Comparison of ENCODE assay signal across 34 cellular contexts in the genomic region with DNA sequence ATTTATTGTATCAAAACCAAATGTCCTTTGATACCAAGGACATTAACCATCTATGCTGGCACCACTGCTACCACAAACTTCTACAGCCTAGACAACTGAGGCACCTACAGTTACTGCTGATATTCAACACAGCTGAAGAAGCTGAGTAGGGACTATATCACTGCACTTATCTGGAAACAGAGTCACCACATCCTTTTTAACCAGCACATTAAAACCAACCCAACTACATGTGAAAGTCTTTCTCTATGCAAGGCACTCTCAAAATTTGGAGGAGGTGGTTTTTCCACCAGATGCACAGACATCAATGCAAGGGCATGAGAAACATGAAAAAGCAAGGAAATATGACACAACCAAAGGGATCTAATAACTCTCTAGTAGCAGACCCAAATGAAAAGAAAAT.
"Had no signal": no experiment of that assay in that cellular context is flagged by ENCODE, and none has a peak within 500 bp of the region (broad histone marks: within the 10 kb centered on the region; RNA-seq: fewer than 3 reads in every experiment).

No MANE protein-coding gene starts in this region.

- DNase-seq: Karpas-422, Kasumi-1, KG1, MG63, MM.1S, MV-4-11, NCI-H1048, NCI-H1092, NCI-H1092 treated with DMSO at 0.1 percent for 48 hours, NCI-H1105, NCI-H1105 treated with DMSO at 0.1 percent for 48 hours, NCI-H1417, NCI-H1417 treated with DMSO at 0.1 percent for 48 hours, NCI-H1436, NCI-H1436 treated with DMSO at 0.1 percent for 48 hours, NCI-H146, NCI-H1694, NCI-H1694 treated with DMSO at 0.1 percent for 48 hours, NCI-H187, NCI-H187 treated with DMSO at 0.1 percent for 48 hours, NCI-H1930, NCI-H2029, NCI-H2029 treated with DMSO at 0.1 percent for 48 hours, NCI-H2081, NCI-H2081 treated with DMSO at 0.1 percent for 48 hours, NCI-H2107, NCI-H2171, NCI-H2227 treated with DMSO at 0.1 percent for 48 hours, NCI-H226, NCI-H345, NCI-H446, NCI-H446 treated with DMSO at 0.1 percent for 48 hours, NCI-H510A had no signal

- H3K4me3 ChIP-seq: MG63 had no signal

- H3K4me2 ChIP-seq: KMS-11 had no signal

- H3K36me3 ChIP-seq: MG63 had no signal

- H3K9ac ChIP-seq: KMS-11 had no signal

- H3K27ac ChIP-seq: KMS-11 had no signal
